1 cellular context compared by ENCODE assay signal in the genomic region with DNA sequence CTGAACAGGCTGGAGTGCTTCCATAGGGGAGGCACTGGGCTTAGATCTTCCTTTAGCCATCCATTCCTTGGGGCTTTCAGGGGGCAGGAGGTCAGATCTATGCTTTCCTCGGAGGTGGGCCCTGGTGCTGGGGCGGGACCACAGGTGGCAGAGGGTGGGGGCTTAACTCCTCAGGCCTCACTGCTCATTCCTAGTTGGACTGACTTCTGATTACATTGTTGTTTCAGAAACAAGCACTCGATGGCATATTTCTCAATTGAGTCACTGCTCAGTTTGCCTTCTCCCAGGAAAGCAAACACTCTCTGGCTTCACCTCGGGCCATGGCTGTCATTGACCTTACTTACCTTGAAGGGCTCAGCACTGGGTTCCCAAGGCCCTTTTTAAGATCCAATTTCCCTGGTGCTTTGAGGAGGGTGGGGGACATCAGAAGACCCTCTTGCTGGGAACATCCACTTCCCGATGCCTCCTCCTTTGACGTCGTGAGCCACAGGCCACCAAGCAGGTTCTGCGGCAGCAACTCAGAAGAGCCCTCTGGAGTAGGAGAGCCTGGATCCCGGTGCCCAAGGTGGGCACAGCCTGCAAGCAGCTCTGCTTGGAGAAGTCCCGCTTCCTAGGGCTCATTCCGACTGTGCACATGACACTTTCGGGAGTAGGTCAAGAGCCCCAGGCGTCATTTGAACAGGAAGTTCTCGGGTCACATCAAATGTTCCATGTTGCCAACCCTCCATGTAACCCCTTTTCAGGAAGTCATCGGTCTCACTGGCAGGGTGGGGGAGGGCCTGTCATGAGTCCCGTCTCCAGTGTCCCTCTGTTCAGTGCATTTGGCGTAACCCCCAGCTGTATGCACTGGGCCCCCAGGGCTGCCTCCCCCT.
TF ChIP-seq lines count a peak whose summit lies in the region.

No MANE protein-coding gene starts in this region.

TF ChIP-seq in HepG2, 621 proteins besides CTCF, POLR2A, EP300 and RAD21 (continued from another document and continues in another):
- TF ChIP-seq, protein P1, sequence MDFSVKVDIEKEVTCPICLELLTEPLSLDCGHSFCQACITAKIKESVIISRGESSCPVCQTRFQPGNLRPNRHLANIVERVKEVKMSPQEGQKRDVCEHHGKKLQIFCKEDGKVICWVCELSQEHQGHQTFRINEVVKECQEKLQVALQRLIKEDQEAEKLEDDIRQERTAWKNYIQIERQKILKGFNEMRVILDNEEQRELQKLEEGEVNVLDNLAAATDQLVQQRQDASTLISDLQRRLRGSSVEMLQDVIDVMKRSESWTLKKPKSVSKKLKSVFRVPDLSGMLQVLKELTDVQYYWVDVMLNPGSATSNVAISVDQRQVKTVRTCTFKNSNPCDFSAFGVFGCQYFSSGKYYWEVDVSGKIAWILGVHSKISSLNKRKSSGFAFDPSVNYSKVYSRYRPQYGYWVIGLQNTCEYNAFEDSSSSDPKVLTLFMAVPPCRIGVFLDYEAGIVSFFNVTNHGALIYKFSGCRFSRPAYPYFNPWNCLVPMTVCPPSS (IDR thresholded peaks at IDR 0.05), result no peak
- TF ChIP-seq NFE2L2 (IDR thresholded peaks at IDR 0.05; ENCODE audit: low read length) (no peak), ZNF629 (CRISPR knock-in tag; conservative IDR thresholded peaks at IDR 0.05) (no peak), TAF1 (CRISPR knock-in tag; IDR thresholded peaks at IDR 0.05) (no peak), ZNF788 (CRISPR knock-in tag; IDR thresholded peaks at IDR 0.05; ENCODE audit: borderline replicate concordance) (peak; percentile 85; the same call in 1 of the 2 replicates), SRF (IDR thresholded peaks at IDR 0.05; ENCODE audit: low read depth, low read length) (no peak), ZNF775 (CRISPR knock-in tag; IDR thresholded peaks at IDR 0.05; ENCODE audit: borderline replicate concordance) (no peak), ZNF564 (CRISPR knock-in tag; IDR thresholded peaks at IDR 0.05) (no peak; the same call in 1 of the 2 replicates), ZBTB7B (CRISPR knock-in tag; IDR thresholded peaks at IDR 0.05) (peak; percentile 78; the same call in 1 of the 2 replicates), ZNF644 (CRISPR knock-in tag; IDR thresholded peaks at IDR 0.05; ENCODE audit: low read depth) (peak; percentile 90), ZSCAN9 (CRISPR knock-in tag; IDR thresholded peaks at IDR 0.05; ENCODE audit: borderline replicate concordance) (peak; percentile 69; the same call in 1 of the 2 replicates), TSC22D2 (CRISPR knock-in tag; IDR thresholded peaks at IDR 0.05; ENCODE audit: borderline replicate concordance) (peak; percentile 54; the same call in 1 of the 2 replicates), ZNF451 (CRISPR knock-in tag; IDR thresholded peaks at IDR 0.05) (0 out of 2 replicates have a peak, but pooled peaks have one; percentile 46), GPN1 (CRISPR knock-in tag; IDR thresholded peaks at IDR 0.05; ENCODE audit: borderline replicate concordance) (no peak), LRRFIP1 (CRISPR knock-in tag; conservative IDR thresholded peaks at IDR 0.05) (no peak), MTF2 (CRISPR knock-in tag; IDR thresholded peaks at IDR 0.05; ENCODE audit: borderline replicate concordance) (no peak), BRD4 (CRISPR knock-in tag; IDR thresholded peaks at IDR 0.05) (no peak), SRSF1 (optimal IDR thresholded peaks at IDR 0.05; ENCODE audit: low read depth, low read length) (no peak), MAZ (IDR thresholded peaks at IDR 0.05; ENCODE audit: borderline replicate concordance, low read depth, low read length) (peak; percentile 83; the same call in 1 of the 2 replicates), MAZ (CRISPR knock-in tag; IDR thresholded peaks at IDR 0.05; ENCODE audit: low read depth) (peak; percentile 61), ISX (CRISPR knock-in tag; conservative IDR thresholded peaks at IDR 0.05) (no peak), ZNF510 (CRISPR knock-in tag; IDR thresholded peaks at IDR 0.05; ENCODE audit: low read depth) (no peak), DBP (CRISPR knock-in tag; IDR thresholded peaks at IDR 0.05; ENCODE audit: not compliant biosample characterization) (no peak), REST (IDR thresholded peaks at IDR 0.05; ENCODE audit: borderline replicate concordance in 1 of 2, low read depth in 1 of 2, low read length in 2 of 2) (no peak), ZNF782 (CRISPR knock-in tag; IDR thresholded peaks at IDR 0.05; ENCODE audit: borderline replicate concordance) (peak; percentile 71; the same call in 1 of the 2 replicates), ZNF430 (CRISPR knock-in tag; IDR thresholded peaks at IDR 0.05) (peak; percentile 16; the same call in 1 of the 2 replicates), ZNF678 (CRISPR knock-in tag; IDR thresholded peaks at IDR 0.05) (no peak), NR2F2 (IDR thresholded peaks at IDR 0.05; ENCODE audit: borderline replicate concordance, low read depth) (peak; percentile 49), ZNF772 (CRISPR knock-in tag; IDR thresholded peaks at IDR 0.05) (peak; percentile 43; the same call in 1 of the 2 replicates), GPBP1L1 (CRISPR knock-in tag; IDR thresholded peaks at IDR 0.05) (no peak), ZFAT (CRISPR knock-in tag; conservative IDR thresholded peaks at IDR 0.05) (no peak), GATAD2A (CRISPR knock-in tag; IDR thresholded peaks at IDR 0.05) (peak; percentile 95)
- TF ChIP-seq, protein P2, sequence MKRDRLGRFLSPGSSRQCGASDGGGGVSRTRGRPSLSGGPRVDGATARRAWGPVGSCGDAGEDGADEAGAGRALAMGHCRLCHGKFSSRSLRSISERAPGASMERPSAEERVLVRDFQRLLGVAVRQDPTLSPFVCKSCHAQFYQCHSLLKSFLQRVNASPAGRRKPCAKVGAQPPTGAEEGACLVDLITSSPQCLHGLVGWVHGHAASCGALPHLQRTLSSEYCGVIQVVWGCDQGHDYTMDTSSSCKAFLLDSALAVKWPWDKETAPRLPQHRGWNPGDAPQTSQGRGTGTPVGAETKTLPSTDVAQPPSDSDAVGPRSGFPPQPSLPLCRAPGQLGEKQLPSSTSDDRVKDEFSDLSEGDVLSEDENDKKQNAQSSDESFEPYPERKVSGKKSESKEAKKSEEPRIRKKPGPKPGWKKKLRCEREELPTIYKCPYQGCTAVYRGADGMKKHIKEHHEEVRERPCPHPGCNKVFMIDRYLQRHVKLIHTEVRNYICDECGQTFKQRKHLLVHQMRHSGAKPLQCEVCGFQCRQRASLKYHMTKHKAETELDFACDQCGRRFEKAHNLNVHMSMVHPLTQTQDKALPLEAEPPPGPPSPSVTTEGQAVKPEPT (CRISPR knock-in tag; IDR thresholded peaks at IDR 0.05; ENCODE audit: low read depth), result no peak
- TF ChIP-seq, protein P3, sequence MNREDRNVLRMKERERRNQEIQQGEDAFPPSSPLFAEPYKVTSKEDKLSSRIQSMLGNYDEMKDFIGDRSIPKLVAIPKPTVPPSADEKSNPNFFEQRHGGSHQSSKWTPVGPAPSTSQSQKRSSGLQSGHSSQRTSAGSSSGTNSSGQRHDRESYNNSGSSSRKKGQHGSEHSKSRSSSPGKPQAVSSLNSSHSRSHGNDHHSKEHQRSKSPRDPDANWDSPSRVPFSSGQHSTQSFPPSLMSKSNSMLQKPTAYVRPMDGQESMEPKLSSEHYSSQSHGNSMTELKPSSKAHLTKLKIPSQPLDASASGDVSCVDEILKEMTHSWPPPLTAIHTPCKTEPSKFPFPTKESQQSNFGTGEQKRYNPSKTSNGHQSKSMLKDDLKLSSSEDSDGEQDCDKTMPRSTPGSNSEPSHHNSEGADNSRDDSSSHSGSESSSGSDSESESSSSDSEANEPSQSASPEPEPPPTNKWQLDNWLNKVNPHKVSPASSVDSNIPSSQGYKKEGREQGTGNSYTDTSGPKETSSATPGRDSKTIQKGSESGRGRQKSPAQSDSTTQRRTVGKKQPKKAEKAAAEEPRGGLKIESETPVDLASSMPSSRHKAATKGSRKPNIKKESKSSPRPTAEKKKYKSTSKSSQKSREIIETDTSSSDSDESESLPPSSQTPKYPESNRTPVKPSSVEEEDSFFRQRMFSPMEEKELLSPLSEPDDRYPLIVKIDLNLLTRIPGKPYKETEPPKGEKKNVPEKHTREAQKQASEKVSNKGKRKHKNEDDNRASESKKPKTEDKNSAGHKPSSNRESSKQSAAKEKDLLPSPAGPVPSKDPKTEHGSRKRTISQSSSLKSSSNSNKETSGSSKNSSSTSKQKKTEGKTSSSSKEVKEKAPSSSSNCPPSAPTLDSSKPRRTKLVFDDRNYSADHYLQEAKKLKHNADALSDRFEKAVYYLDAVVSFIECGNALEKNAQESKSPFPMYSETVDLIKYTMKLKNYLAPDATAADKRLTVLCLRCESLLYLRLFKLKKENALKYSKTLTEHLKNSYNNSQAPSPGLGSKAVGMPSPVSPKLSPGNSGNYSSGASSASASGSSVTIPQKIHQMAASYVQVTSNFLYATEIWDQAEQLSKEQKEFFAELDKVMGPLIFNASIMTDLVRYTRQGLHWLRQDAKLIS (CRISPR knock-in tag; IDR thresholded peaks at IDR 0.05), result no peak
- TF ChIP-seq, protein P4, sequence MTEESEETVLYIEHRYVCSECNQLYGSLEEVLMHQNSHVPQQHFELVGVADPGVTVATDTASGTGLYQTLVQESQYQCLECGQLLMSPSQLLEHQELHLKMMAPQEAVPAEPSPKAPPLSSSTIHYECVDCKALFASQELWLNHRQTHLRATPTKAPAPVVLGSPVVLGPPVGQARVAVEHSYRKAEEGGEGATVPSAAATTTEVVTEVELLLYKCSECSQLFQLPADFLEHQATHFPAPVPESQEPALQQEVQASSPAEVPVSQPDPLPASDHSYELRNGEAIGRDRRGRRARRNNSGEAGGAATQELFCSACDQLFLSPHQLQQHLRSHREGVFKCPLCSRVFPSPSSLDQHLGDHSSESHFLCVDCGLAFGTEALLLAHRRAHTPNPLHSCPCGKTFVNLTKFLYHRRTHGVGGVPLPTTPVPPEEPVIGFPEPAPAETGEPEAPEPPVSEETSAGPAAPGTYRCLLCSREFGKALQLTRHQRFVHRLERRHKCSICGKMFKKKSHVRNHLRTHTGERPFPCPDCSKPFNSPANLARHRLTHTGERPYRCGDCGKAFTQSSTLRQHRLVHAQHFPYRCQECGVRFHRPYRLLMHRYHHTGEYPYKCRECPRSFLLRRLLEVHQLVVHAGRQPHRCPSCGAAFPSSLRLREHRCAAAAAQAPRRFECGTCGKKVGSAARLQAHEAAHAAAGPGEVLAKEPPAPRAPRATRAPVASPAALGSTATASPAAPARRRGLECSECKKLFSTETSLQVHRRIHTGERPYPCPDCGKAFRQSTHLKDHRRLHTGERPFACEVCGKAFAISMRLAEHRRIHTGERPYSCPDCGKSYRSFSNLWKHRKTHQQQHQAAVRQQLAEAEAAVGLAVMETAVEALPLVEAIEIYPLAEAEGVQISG (CRISPR knock-in tag; IDR thresholded peaks at IDR 0.05), result no peak
